1 cellular context compared by ENCODE assay signal in genomic region chr12:31517994-31518393, GRCh38.
TF ChIP-seq lines count a peak whose summit lies in the region.

No MANE protein-coding gene starts in this region.

TF ChIP-seq in IMR-90, 13 proteins besides CTCF, POLR2A, EP300 and RAD21 (continued from another document):
- TF ChIP-seq ELK1 (IDR thresholded peaks at IDR 0.05; ENCODE audit: borderline replicate concordance, low read depth, low read length): no peak
- no peak for TF ChIP-seq MXI1 (IDR thresholded peaks at IDR 0.05; ENCODE audit: borderline replicate concordance, low read depth, low read length)
- no peak for TF ChIP-seq MAZ (IDR thresholded peaks at IDR 0.05; ENCODE audit: borderline replicate concordance, low read depth, low read length)
- no peak for TF ChIP-seq NFE2L2 (IDR thresholded peaks at IDR 0.05; ENCODE audit: low read depth, low read length)
- no peak for TF ChIP-seq FOS (IDR thresholded peaks at IDR 0.05; ENCODE audit: low read depth, low read length)
- TF ChIP-seq SMC3 (IDR thresholded peaks at IDR 0.05; ENCODE audit: low read depth, low read length): no peak
- TF ChIP-seq BHLHE40 (IDR thresholded peaks at IDR 0.05; ENCODE audit: low read depth, low read length): no peak
